15 cellular contexts compared by ENCODE assay signal in the genomic region with DNA sequence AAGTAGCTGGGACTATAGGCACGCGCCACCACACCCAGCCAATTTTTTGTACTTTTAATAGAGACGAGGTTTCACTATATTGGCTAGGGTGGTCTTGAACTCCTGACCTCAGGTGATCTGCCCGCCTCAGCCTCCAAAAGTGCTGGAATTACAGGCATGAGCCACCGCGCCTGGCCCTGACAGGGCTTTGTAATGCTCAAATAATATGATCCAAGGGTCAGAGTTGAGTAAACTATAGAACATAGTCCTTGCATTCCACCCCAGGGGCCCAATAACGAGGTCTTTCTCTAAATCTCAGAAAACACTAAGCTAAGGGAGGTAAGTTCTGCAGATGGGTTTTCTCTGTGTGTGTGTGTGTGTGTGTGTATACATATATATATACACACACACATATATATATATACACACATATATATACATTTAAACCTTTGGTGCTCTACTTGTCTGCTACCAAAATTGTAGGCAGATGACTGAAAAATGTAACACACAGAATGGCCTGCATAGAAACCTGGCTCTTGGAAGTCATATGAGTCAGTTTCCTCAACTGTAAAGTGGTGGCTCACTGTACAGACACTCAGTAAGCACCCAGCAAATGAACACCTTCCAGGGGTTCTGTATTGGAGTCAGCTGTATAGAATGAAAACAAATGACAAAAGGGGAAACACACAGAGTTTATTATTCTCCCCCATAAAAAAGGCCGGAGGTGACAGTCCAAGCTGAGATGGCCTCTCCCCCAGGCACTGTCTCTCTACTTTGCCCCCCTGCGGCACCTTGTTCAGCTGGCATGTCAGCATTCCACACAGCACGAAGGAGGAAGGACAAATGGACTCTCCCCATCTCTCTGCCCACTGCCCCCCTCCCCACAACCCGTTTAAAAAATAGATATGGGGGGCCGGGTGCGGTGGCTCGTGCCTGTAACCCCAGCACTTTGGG. TPM values are rescaled to one million over a fixed set of nuclear protein-coding genes. Genes with fewer than 3 reads are reported as not detected.
DNase-seq lines count a peak whose midpoint lies in the region; ATAC-seq and TF ChIP-seq lines count a peak whose summit lies in the region.
"Had no signal": no experiment of that assay in that cellular context is flagged by ENCODE, and none has a peak within 500 bp of the region (broad histone marks: within the 10 kb centered on the region; RNA-seq: fewer than 3 reads in every experiment).

No MANE protein-coding gene starts in this region.

- no peaks in the 10 kb centered on the region for H3K27me3 Mint-ChIP-seq in activated CD8-positive, alpha-beta T cell treated with anti-CD3 and anti-CD28 coated beads for 36 hours
- peaks cover 2% of the 10 kb centered on the region for H3K27me3 Mint-ChIP-seq in activated CD8-positive, alpha-beta T cell treated with anti-CD3 and anti-CD28 coated beads, Interleukin-2, amount 10 ng/mL, durations not matched to agents 7 days and 5 days (ENCODE audit: low read depth)

- no peaks in the 10 kb centered on the region for H3K36me3 ChIP-seq in BE2C
- H3K36me3 ChIP-seq: heart left ventricle, tibial nerve had no signal

- H3K4me1 Mint-ChIP-seq in activated CD8-positive, alpha-beta T cell treated with anti-CD3 and anti-CD28 coated beads for 36 hours (ENCODE audit: low read depth): peaks cover 12% of the 10 kb centered on the region
- H3K4me1 Mint-ChIP-seq in activated CD8-positive, alpha-beta T cell treated with anti-CD3 and anti-CD28 coated beads, Interleukin-2, amount 10 ng/mL, durations not matched to agents 7 days and 5 days (ENCODE audit: low read depth): peaks cover 19% of the 10 kb centered on the region

- H3K9me3 Mint-ChIP-seq in activated CD8-positive, alpha-beta T cell treated with anti-CD3 and anti-CD28 coated beads for 36 hours: no peaks in the 10 kb centered on the region
- H3K9me3 Mint-ChIP-seq in activated CD8-positive, alpha-beta T cell treated with anti-CD3 and anti-CD28 coated beads, Interleukin-2, amount 10 ng/mL, durations not matched to agents 7 days and 5 days (ENCODE audit: insufficient read depth): no peaks in the 10 kb centered on the region

- H3K9me3 ChIP-seq in BE2C: no peaks in the 10 kb centered on the region
- H3K9me3 ChIP-seq: heart left ventricle, tibial nerve had no signal

- POLR2A ChIA-PET in activated CD8-positive, alpha-beta T cell treated with anti-CD3 and anti-CD28 coated beads for 36 hours (lab: Charles Lee): no interaction called here
- POLR2A ChIA-PET in activated CD8-positive, alpha-beta T cell treated with anti-CD3 and anti-CD28 coated beads, Interleukin-2, amount 10 ng/mL, durations not matched to agents 7 days and 5 days (lab: Charles Lee): no interaction called here

- H3K27ac Mint-ChIP-seq in activated CD8-positive, alpha-beta T cell treated with anti-CD3 and anti-CD28 coated beads for 36 hours: no peak overlapping the region
- H3K27ac Mint-ChIP-seq in activated CD8-positive, alpha-beta T cell treated with anti-CD3 and anti-CD28 coated beads, Interleukin-2, amount 10 ng/mL, durations not matched to agents 7 days and 5 days: no peak overlapping the region

- peak; percentile 93 for ATAC-seq in activated CD8-positive, alpha-beta T cell treated with anti-CD3 and anti-CD28 coated beads for 36 hours
- ATAC-seq in activated CD8-positive, alpha-beta T cell treated with anti-CD3 and anti-CD28 coated beads, Interleukin-2, amount 10 ng/mL, durations not matched to agents 7 days and 5 days: no peak
- ATAC-seq: heart left ventricle had no signal

- H3K4me3 ChIP-seq in BE2C (ENCODE audit: low read depth, low read length): no peak overlapping the region
- H3K4me3 ChIP-seq: dorsolateral prefrontal cortex, heart left ventricle, lung, tibial nerve had no signal

- intact Hi-C loops in activated CD8-positive, alpha-beta T cell treated with anti-CD3 and anti-CD28 coated beads for 36 hours (cut with micrococcal nuclease): no loop called here

- CTCF ChIA-PET in activated CD8-positive, alpha-beta T cell treated with anti-CD3 and anti-CD28 coated beads for 36 hours (lab: Charles Lee): interaction anchor here (1.6 to 2.9 kb wide), 2 partner anchors 91 kb away, joined by 9 to 14 read pairs; no protein-coding TSS in a partner anchor
- CTCF ChIA-PET in activated CD8-positive, alpha-beta T cell treated with anti-CD3 and anti-CD28 coated beads, Interleukin-2, amount 10 ng/mL, durations not matched to agents 7 days and 5 days (lab: Charles Lee): interaction anchor here (9.6 kb wide), 1 partner anchor 93 kb away, joined by 243 read pairs; no protein-coding TSS in a partner anchor

- H3K4me1 ChIP-seq in BE2C: no peaks in the 10 kb centered on the region

- peak; percentile 20 for DNase-seq in activated CD8-positive, alpha-beta T cell treated with anti-CD3 and anti-CD28 coated beads for 36 hours
- no peak for DNase-seq in activated CD8-positive, alpha-beta T cell treated with anti-CD3 and anti-CD28 coated beads, Interleukin-2, amount 10 ng/mL, durations not matched to agents 7 days and 5 days
- peak; percentile 15 for DNase-seq in RKO (ENCODE audit: low spot score)
- peak; percentile 27 for DNase-seq in fibroblast of peridontal ligament (ENCODE audit: extremely low read depth)
- DNase-seq in renal cortical epithelial cell (ENCODE audit: low read depth): peak; percentile 43
- no peak for DNase-seq in BE2C
- DNase-seq in activated gamma-delta T cell treated with Interleukin-2 at 50 U/mL for 16 hours: no peak
- DNase-seq in H4 (ENCODE audit: low spot score): no peak
- DNase-seq: amniotic stem cell, DMS 273 treated with DMSO at 0.1 percent for 48 hours, dorsolateral prefrontal cortex had no signal

- H3K36me3 Mint-ChIP-seq in activated CD8-positive, alpha-beta T cell treated with anti-CD3 and anti-CD28 coated beads for 36 hours (ENCODE audit: low read depth): no peaks in the 10 kb centered on the region
- no peaks in the 10 kb centered on the region for H3K36me3 Mint-ChIP-seq in activated CD8-positive, alpha-beta T cell treated with anti-CD3 and anti-CD28 coated beads, Interleukin-2, amount 10 ng/mL, durations not matched to agents 7 days and 5 days (ENCODE audit: low read depth)

- no peaks in the 10 kb centered on the region for H3K27me3 ChIP-seq in BE2C
- H3K27me3 ChIP-seq: heart left ventricle, tibial nerve had no signal

- TF ChIP-seq CTCF in activated CD8-positive, alpha-beta T cell treated with anti-CD3 and anti-CD28 coated beads for 36 hours (IDR thresholded peaks at IDR 0.05): no peak
- TF ChIP-seq CTCF in BE2C (IDR thresholded peaks at IDR 0.05; ENCODE audit: low read depth, low read length): no peak

- no peak overlapping the region for H3K4me3 Mint-ChIP-seq in activated CD8-positive, alpha-beta T cell treated with anti-CD3 and anti-CD28 coated beads for 36 hours
- no peak overlapping the region for H3K4me3 Mint-ChIP-seq in activated CD8-positive, alpha-beta T cell treated with anti-CD3 and anti-CD28 coated beads, Interleukin-2, amount 10 ng/mL, durations not matched to agents 7 days and 5 days

RNA-seq across cellular contexts. Expression of gene MEOX1, which starts 6.0 kb away (rescaled TPM):
- total RNA-seq in activated CD8-positive, alpha-beta T cell treated with anti-CD3 and anti-CD28 coated beads for 36 hours: under 1 TPM; 0.45 to 0.47 TPM
- 1 to 10 TPM; 5.4 to 6.9 TPM for total RNA-seq in activated CD8-positive, alpha-beta T cell treated with anti-CD3 and anti-CD28 coated beads, Interleukin-2, amount 10 ng/mL, durations not matched to agents 7 days and 5 days
- 11.1 TPM in 1 of 2 replicates, not detected in the other for total RNA-seq in renal cortical epithelial cell
- not detected for polyA plus RNA-seq in BE2C (2012; ENCODE audit: insufficient read depth, insufficient read length, low read depth)
- total RNA-seq in H4 (2014; rRNA removed; shearing (Covaris generic)): not detected in 2 replicates
- total RNA-seq: dorsolateral prefrontal cortex, osteocyte had no signal

Comparison
In these comparisons a context has a peak if more than half of its experiments do, and no peak if none do; other contexts are left out.
1. DNase-seq: peak in activated CD8-positive, alpha-beta T cell treated with anti-CD3 and anti-CD28 coated beads for 36 hours (single experiment), RKO (single experiment), fibroblast of peridontal ligament (single experiment) and renal cortical epithelial cell (single experiment); none in activated CD8-positive, alpha-beta T cell treated with anti-CD3 and anti-CD28 coated beads, Interleukin-2, amount 10 ng/mL, durations not matched to agents 7 days and 5 days (single experiment), BE2C (single experiment), activated gamma-delta T cell treated with Interleukin-2 at 50 U/mL for 16 hours (single experiment) and H4 (single experiment).